ENCODE assay signal across 8 cellular contexts in the genomic region with DNA sequence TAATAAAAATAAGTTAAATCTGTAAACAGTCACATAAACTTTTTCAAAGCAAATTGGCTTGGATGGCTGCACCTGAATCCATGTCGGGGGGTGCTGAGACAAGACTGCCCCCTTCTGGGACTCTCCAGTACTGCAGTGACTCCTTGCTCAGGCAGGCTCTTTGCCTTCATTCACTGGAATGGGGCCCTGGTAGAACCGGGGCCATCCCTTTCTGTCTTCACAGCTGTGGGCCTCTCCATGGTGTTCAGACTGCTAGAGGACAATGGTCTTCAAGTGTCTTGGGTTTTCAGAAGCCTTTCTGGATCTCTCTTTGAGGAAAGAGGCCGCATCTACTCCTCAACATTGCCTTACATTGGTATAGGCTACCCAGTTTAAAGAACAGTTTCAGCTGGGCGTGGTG. TPM values are rescaled to one million over a fixed set of nuclear protein-coding genes. Genes with fewer than 3 reads are reported as not detected.
DNase-seq lines count a peak whose midpoint lies in the region; ATAC-seq, FAIRE-seq and TF ChIP-seq lines count a peak whose summit lies in the region.

No MANE protein-coding gene starts in this region.

- H3K27me3 ChIP-seq in mesenchymal stem cell (ENCODE audit: control insufficient read depth in 1 of 2, insufficient read depth in 1 of 2, low read length in 2 of 2), result peaks cover 5 to 11% of the 10 kb centered on the region in 2 experiments

- no peak overlapping the region for H3K4me3 ChIP-seq in A549
- no peak overlapping the region for H3K4me3 ChIP-seq in mesenchymal stem cell (ENCODE audit: insufficient read depth in 1 of 2, low read depth in 1 of 2, low read length in 2 of 2)

- CTCF ChIA-PET in A549 (lab: Yijun Ruan, JAX), result interaction anchor here (0.7 to 23.8 kb wide), 34 partner anchors 9 to 669 kb away, joined by 3 to 695 read pairs (median 8); partner anchors contain the start of genes HILPDA, IMPDH1, METTL2B and RBM28

- H4K91ac ChIP-seq in mesenchymal stem cell (ENCODE audit: low read length), result no peak overlapping the region

- peak; percentile 88 for TF ChIP-seq CTCF in A549 (IDR thresholded peaks at IDR 0.05)

- H3K79me1 ChIP-seq in mesenchymal stem cell (replicated peaks; ENCODE audit: low read length, poor library complexity, severe bottlenecking), result no peaks in the 10 kb centered on the region

- TF ChIP-seq POLR2A in A549 (IDR thresholded peaks at IDR 0.05; ENCODE audit: low read length), result no peak
- TF ChIP-seq POLR2A in GM12891 (IDR thresholded peaks at IDR 0.05; ENCODE audit: low read depth, low read length), result no peak

- H2BK12ac ChIP-seq in mesenchymal stem cell (ENCODE audit: low read length in 2 of 2), result no peak overlapping the region

- no peaks in the 10 kb centered on the region for H3K9me3 ChIP-seq in A549
- H3K9me3 ChIP-seq in mesenchymal stem cell (ENCODE audit: control insufficient read depth, low read length), result no peaks in the 10 kb centered on the region

- H3K4me2 ChIP-seq in A549 (no peak overlapping the region), mesenchymal stem cell (ENCODE audit: low read length, poor library complexity, severe bottlenecking) (no peak overlapping the region)

- H3K4ac ChIP-seq in mesenchymal stem cell (ENCODE audit: low read depth in 1 of 2, low read length in 2 of 2), result no peak overlapping the region

- H2BK5ac ChIP-seq in mesenchymal stem cell (ENCODE audit: low read depth, low read length, poor library complexity, severe bottlenecking), result no peak overlapping the region

- no peak overlapping the region for H2BK15ac ChIP-seq in mesenchymal stem cell (ENCODE audit: low read depth, poor library complexity, severe bottlenecking)

- H2AFZ ChIP-seq in mesenchymal stem cell (ENCODE audit: low read depth, low read length), result no peak overlapping the region

- no peak overlapping the region for H4K8ac ChIP-seq in mesenchymal stem cell (ENCODE audit: low read length)

- H3K9ac ChIP-seq in mesenchymal stem cell (ENCODE audit: low read length), result no peak overlapping the region

- H3K18ac ChIP-seq in mesenchymal stem cell (ENCODE audit: low read depth in 1 of 2, low read length in 2 of 2), result no peak overlapping the region

- WGBS in A549 (ENCODE audit: missing lambda C conversion rate), result 25% methylated on average over 4 of the region's 4 CpGs
- 45% methylated on average over 4 of the region's 4 CpGs for WGBS in mesenchymal stem cell

- peak; percentile 81 to 91 for TF ChIP-seq RAD21 in A549 (conservative IDR thresholded peaks at IDR 0.05 in 1 of 2, IDR thresholded peaks at IDR 0.05 in 1 of 2)

- peak; percentile 67 to 89 for DNase-seq in A549 (ENCODE audit: low read depth in 1 of 2, low spot score in 1 of 2)
- peak; percentile 61 for DNase-seq in NCI-H460 (ENCODE audit: extremely low read depth, low read depth)
- DNase-seq in activated CD4-positive, alpha-beta T cell treated with anti-CD3 and anti-CD28 coated beads, Interleukin-2, amount 50 U/mL, for 1 hour, result peak; percentile 74
- DNase-seq in ecto neural progenitor cell (ENCODE audit: low spot score), result peak; percentile 83
- DNase-seq in mesenchymal stem cell, result peak; percentile 63
- DNase-seq in stimulated activated CD8-positive, alpha-beta memory T cell treated with anti-CD3 and anti-CD28 coated beads, Interleukin-4, amount 100 ng/mL, for 48 hours, result peak; percentile 97
- no peak for DNase-seq in GM12891 (ENCODE audit: insufficient read length, low spot score)

- POLR2A ChIA-PET in A549 (lab: Yijun Ruan, JAX), result no interaction called here

- H3K27ac ChIP-seq in A549, result no peak overlapping the region
- H3K27ac ChIP-seq in mesenchymal stem cell (ENCODE audit: low read length, poor library complexity, severe bottlenecking), result no peak overlapping the region

- no peak overlapping the region for H3K14ac ChIP-seq in mesenchymal stem cell (ENCODE audit: low read length in 2 of 2)

- TF ChIP-seq EP300 in A549 (IDR thresholded peaks at IDR 0.05), result no peak

- FAIRE-seq in A549 (lab: Jason Lieb, UNC) (no peak), GM12891 (lab: Jason Lieb, UNC) (no peak)

- ATAC-seq in A549 (peak; percentile 62 to 71; a peak in 5 of 6 replicates), GM18502 (IDR thresholded peaks at IDR 0.05; ENCODE audit: poor library complexity, unreplicated experiment) (peak; percentile 52)

- H3K23ac ChIP-seq in mesenchymal stem cell (ENCODE audit: low read length in 2 of 2), result no peak overlapping the region

- H3K4me1 ChIP-seq in A549 (peaks cover 20% of the 10 kb centered on the region), mesenchymal stem cell (ENCODE audit: control insufficient read depth, insufficient read depth, low read depth, low read length) (peaks cover 6% of the 10 kb centered on the region)

- H2BK120ac ChIP-seq in mesenchymal stem cell (ENCODE audit: low read depth, low read length), result no peak overlapping the region

- H2AK5ac ChIP-seq in mesenchymal stem cell (ENCODE audit: low read length, severe bottlenecking), result no peak overlapping the region

- H3K36me3 ChIP-seq in mesenchymal stem cell (ENCODE audit: control insufficient read depth in 1 of 2, insufficient read depth in 2 of 2, low read depth in 1 of 2, low read length in 2 of 2), result no peaks in the 10 kb centered on the region

TF ChIP-seq in A549, 52 proteins besides CTCF, POLR2A, EP300 and RAD21:
- TF ChIP-seq SMC3 (IDR thresholded peaks at IDR 0.05) (peak; percentile 80), KDM5A (IDR thresholded peaks at IDR 0.05) (no peak)

TF ChIP-seq in GM12891, 5 proteins besides CTCF, POLR2A, EP300 and RAD21:
- TF ChIP-seq SPI1 (IDR thresholded peaks at IDR 0.05; ENCODE audit: low read depth, low read length) (no peak), TAF1 (IDR thresholded peaks at IDR 0.05; ENCODE audit: low read depth, low read length) (no peak), POLR2AphosphoS5 (IDR thresholded peaks at IDR 0.05; ENCODE audit: low read depth, low read length) (no peak), PAX5 (IDR thresholded peaks at IDR 0.05; ENCODE audit: insufficient read depth, low read length, severe bottlenecking) (no peak), POU2F2 (IDR thresholded peaks at IDR 0.05; ENCODE audit: low read depth, low read length) (no peak)

RNA-seq across cellular contexts. Expression of gene IMPDH1, which starts 16.1 kb away (rescaled TPM):
- polyA plus RNA-seq in A549 (2011; rRNA removed), result 55.4 and 83.3 TPM in 2 replicates
- 79.8 and 101 TPM in 2 replicates for polyA plus RNA-seq in A549 (2012; cell fraction: cytosol; rRNA removed)
- polyA plus RNA-seq in A549 (2012; cell fraction: nucleus; rRNA removed), result 150 and 163 TPM in 2 replicates
- 65.1 to 66.9 TPM (median 65.4 TPM) in 3 replicates for polyA plus RNA-seq in A549 (2017; fragmentation: RNase III; extraction: RNeasy Plus Mini Kit Qiagen cat#74134 plus additional on column Dnase treatment)
- polyA minus RNA-seq in A549 (2011; rRNA and poly(A)+ RNA removed), result 127 and 130 TPM in 2 replicates
- 84.5 and 88.9 TPM in 2 replicates for total RNA-seq in NCI-H460 (2014; rRNA removed; shearing (Covaris generic))
- 164 and 169 TPM in 2 replicates for polyA plus RNA-seq in NCI-H460 (2014; cell fraction: nucleus; rRNA removed)
- polyA plus RNA-seq in mesenchymal stem cell (2013, experiment 1 of 2), result 51.2 TPM
- polyA plus RNA-seq in mesenchymal stem cell (2013, experiment 2 of 2), result 51.6 TPM
- 16.2 TPM for polyA plus RNA-seq in GM12891 (2012; ENCODE audit: low read depth, missing spikeins)

RNA-seq across cellular contexts. Expression of gene HILPDA, which starts 29.8 kb away (rescaled TPM):
- polyA plus RNA-seq in A549 (2011; rRNA removed) (94.6 and 179 TPM in 2 replicates), A549 (2017; fragmentation: RNase III; extraction: RNeasy Plus Mini Kit Qiagen cat#74134 plus additional on column Dnase treatment) (22.0 to 24.2 TPM (median 24.2 TPM) in 3 replicates)
- polyA plus RNA-seq in A549 (2012; cell fraction: cytosol; rRNA removed), result 46.7 and 46.9 TPM in 2 replicates
- polyA plus RNA-seq in A549 (2012; cell fraction: nucleus; rRNA removed), result 16.5 and 23.0 TPM in 2 replicates
- polyA minus RNA-seq in A549 (2011; rRNA and poly(A)+ RNA removed), result 127 and 199 TPM in 2 replicates
- total RNA-seq in NCI-H460 (2014; rRNA removed; shearing (Covaris generic)), result 16.1 and 21.6 TPM in 2 replicates
- 21.8 and 27.7 TPM in 2 replicates for polyA plus RNA-seq in NCI-H460 (2014; cell fraction: nucleus; rRNA removed)
- 10.7 TPM for polyA plus RNA-seq in mesenchymal stem cell (2013, experiment 1 of 2)
- 10.2 TPM for polyA plus RNA-seq in mesenchymal stem cell (2013, experiment 2 of 2)
- 26.3 TPM for polyA plus RNA-seq in GM12891 (2012; ENCODE audit: low read depth, missing spikeins)

RNA-seq across cellular contexts. Expression of gene METTL2B, which starts 50.7 kb away (rescaled TPM):
- 48.8 and 49.1 TPM in 2 replicates for polyA plus RNA-seq in A549 (2011; rRNA removed)
- 16.2 and 17.9 TPM in 2 replicates for polyA plus RNA-seq in A549 (2012; cell fraction: cytosol; rRNA removed)
- 8.1 and 10.5 TPM in 2 replicates for polyA plus RNA-seq in A549 (2012; cell fraction: nucleus; rRNA removed)
- 25.9 to 32.3 TPM (median 28.0 TPM) in 3 replicates for polyA plus RNA-seq in A549 (2017; fragmentation: RNase III; extraction: RNeasy Plus Mini Kit Qiagen cat#74134 plus additional on column Dnase treatment)
- 22.7 and 26.3 TPM in 2 replicates for polyA minus RNA-seq in A549 (2011; rRNA and poly(A)+ RNA removed)
- total RNA-seq in NCI-H460 (2014; rRNA removed; shearing (Covaris generic)), result 44.0 and 44.8 TPM in 2 replicates
- 37.6 and 44.8 TPM in 2 replicates for polyA plus RNA-seq in NCI-H460 (2014; cell fraction: nucleus; rRNA removed)
- polyA plus RNA-seq in mesenchymal stem cell (2013, experiment 1 of 2), result 19.1 TPM
- polyA plus RNA-seq in mesenchymal stem cell (2013, experiment 2 of 2), result 19.3 TPM
- polyA plus RNA-seq in GM12891 (2012; ENCODE audit: low read depth, missing spikeins), result 14.1 TPM
